8 cellular contexts compared by ENCODE assay signal in the genomic region with DNA sequence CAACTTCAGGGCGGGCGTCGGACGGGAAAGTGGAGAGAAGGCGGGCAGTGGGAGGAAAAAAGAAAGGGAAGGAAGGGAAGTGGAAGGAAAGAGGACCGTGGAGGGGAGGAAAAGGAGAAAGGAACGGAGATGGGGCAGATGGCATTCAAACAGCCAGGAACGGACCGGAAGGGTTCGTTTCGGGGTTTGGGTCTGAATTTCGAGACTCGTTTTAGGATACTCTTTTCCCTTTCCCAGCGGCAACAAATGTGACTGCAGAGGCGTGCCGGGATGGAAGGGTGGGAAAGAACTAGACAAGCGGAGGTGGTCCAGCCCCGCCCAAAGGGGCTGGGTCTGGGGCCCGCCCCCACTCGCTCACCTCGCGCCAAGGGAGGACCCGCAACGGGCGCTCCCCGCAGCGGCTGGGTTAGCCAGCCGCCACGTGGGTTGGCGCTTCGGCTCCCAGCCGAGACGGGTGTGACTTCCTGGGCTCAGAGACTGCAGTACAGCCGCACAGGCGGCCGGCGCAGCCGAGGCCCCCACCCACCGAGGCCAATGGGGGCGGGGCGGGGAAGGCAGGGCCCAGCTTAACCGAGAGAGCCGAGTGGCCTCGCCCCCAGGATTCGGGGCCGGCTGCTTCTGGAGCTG. TPM values are rescaled to one million over a fixed set of nuclear protein-coding genes. Genes with fewer than 3 reads are reported as not detected.
A peak's percentile ranks its signal among the peaks of the same experiment; 100 is the strongest.
DNase-seq lines count a peak whose midpoint lies in the region; ATAC-seq, FAIRE-seq and TF ChIP-seq lines count a peak whose summit lies in the region.

No MANE protein-coding gene starts in this region.

- no peak for TF ChIP-seq CTCF in mammary epithelial cell (conservative IDR thresholded peaks at IDR 0.05 in 1 of 2, IDR thresholded peaks at IDR 0.05 in 1 of 2; ENCODE audit: extremely low read depth in 1 of 2, insufficient read depth in 1 of 2, low read depth in 1 of 2, low read length in 2 of 2)
- TF ChIP-seq CTCF in D721Med (IDR thresholded peaks at IDR 0.05; ENCODE audit: insufficient read depth, missing control alignments) = no peak

- H2AFZ ChIP-seq in mammary epithelial cell (ENCODE audit: low read depth, low read length) = peak overlapping the region; percentile 98

- TSS peak; percentile 79 for BruUV-seq in mammary epithelial cell (replicated peaks; lab: Mats Ljungman, UMichigan)

- DNase-seq in GM04504 (ENCODE audit: low read depth) = peak; percentile 65
- peak; percentile 27 for DNase-seq in Jurkat, Clone E6-1 (ENCODE audit: low read depth, low spot score)
- DNase-seq in SJCRH30 = peak; percentile 96
- DNase-seq in mammary epithelial cell = peak; percentile 94
- peak; percentile 90 for DNase-seq in sciatic nerve (ENCODE audit: low spot score)
- DNase-seq in D721Med (ENCODE audit: insufficient read length, low spot score) = no peak

- WGBS in mammary epithelial cell (ENCODE audit: low coverage, missing lambda C conversion rate) = 1% methylated on average over 28 of the region's 46 CpGs

- CTCF ChIA-PET in mammary epithelial cell (lab: Charles Lee; ENCODE audit: low non-redundant PET) = interaction anchor here (0.6 kb wide), 1 partner anchor 90 kb away, joined by 6 read pairs; no protein-coding TSS in a partner anchor

- H3K27me3 ChIP-seq in SJCRH30 (no peaks in the 10 kb centered on the region), mammary epithelial cell (ENCODE audit: insufficient read depth, low read length) (no peaks in the 10 kb centered on the region), iPS-20b (ENCODE audit: insufficient read depth, low read length) (no peaks in the 10 kb centered on the region)

- intact Hi-C loops in mammary epithelial cell (cut with micrococcal nuclease) = loop anchor here (1.0 to 5.0 kb wide), 4 partner anchors 90 to 1067 kb away; no protein-coding TSS in a partner anchor
- intact Hi-C loops in sciatic nerve (cut with DNase I) = loop anchor here (5.0 kb wide), 1 partner anchor 827 kb away; no protein-coding TSS in a partner anchor

- H3K9ac ChIP-seq in mammary epithelial cell (ENCODE audit: insufficient read depth, low read length) = peak overlapping the region; percentile 93
- peak overlapping the region; percentile 91; the same call in 1 of the 2 replicates for H3K9ac ChIP-seq in iPS-20b (ENCODE audit: low read depth, low read length)

- peaks cover 11% of the 10 kb centered on the region for H3K4me1 ChIP-seq in SJCRH30
- peaks cover 28% of the 10 kb centered on the region for H3K4me1 ChIP-seq in mammary epithelial cell (ENCODE audit: insufficient read depth, low read length)
- peaks cover 28% of the 10 kb centered on the region for H3K4me1 ChIP-seq in iPS-20b (ENCODE audit: insufficient read depth, low read length)

- in situ Hi-C loops in mammary epithelial cell (cut with MboI; ENCODE audit: low sequenced_read_pairs in 2 of 2) = loop anchor here in 1 of 2 donors (10.0 to 25.0 kb wide), 2 partner anchors 829 to 1112 kb away; no protein-coding TSS in a partner anchor

- ATAC-seq in GM21576 (IDR thresholded peaks at IDR 0.05; ENCODE audit: unreplicated experiment) (peak; percentile 54), sciatic nerve (peak; percentile 76)

- dilution Hi-C loops in mammary epithelial cell (cut with HindIII; ENCODE audit: low sequenced_read_pairs) = no loop called here

- H3K9me3 ChIP-seq in SJCRH30 (replicated peaks) = no peaks in the 10 kb centered on the region
- no peaks in the 10 kb centered on the region for H3K9me3 ChIP-seq in mammary epithelial cell (replicated peaks; ENCODE audit: insufficient read depth, low read length)
- H3K9me3 ChIP-seq in iPS-20b (ENCODE audit: insufficient read depth, low read depth, low read length) = no peaks in the 10 kb centered on the region

- H3K4me3 ChIP-seq in Jurkat, Clone E6-1 (ENCODE audit: low read length) = peak overlapping the region; percentile 55
- H3K4me3 ChIP-seq in SJCRH30 = peak overlapping the region; percentile 75
- peak overlapping the region; percentile 59 to 68 (median 68) for H3K4me3 ChIP-seq in mammary epithelial cell (replicated peaks in 1 of 3; ENCODE audit: insufficient read depth in 1 of 3, low read depth in 2 of 3, low read length in 3 of 3)
- peak overlapping the region; percentile 82 for H3K4me3 ChIP-seq in iPS-20b (ENCODE audit: low read length)

- H3K79me2 ChIP-seq in mammary epithelial cell (ENCODE audit: insufficient read depth, low read length) = peaks cover 7% of the 10 kb centered on the region

- FAIRE-seq in D721Med (lab: Jason Lieb, UNC) = no peak

- peaks cover 3% of the 10 kb centered on the region; the same call in 1 of the 2 replicates for H3K36me3 ChIP-seq in SJCRH30
- no peaks in the 10 kb centered on the region for H3K36me3 ChIP-seq in mammary epithelial cell (ENCODE audit: insufficient read depth, low read length)
- H3K36me3 ChIP-seq in iPS-20b (ENCODE audit: insufficient read depth, low read depth, low read length) = peaks cover 17% of the 10 kb centered on the region

- peak overlapping the region; percentile 88 for H3K27ac ChIP-seq in SJCRH30
- H3K27ac ChIP-seq in mammary epithelial cell (ENCODE audit: insufficient read depth, low read depth, low read length) = peak overlapping the region; percentile 96
- H3K27ac ChIP-seq in iPS-20b (ENCODE audit: low read length) = peak overlapping the region; percentile 42

- H3K4me2 ChIP-seq in mammary epithelial cell (ENCODE audit: insufficient read depth, low read depth, low read length) = peak overlapping the region; percentile 100

- H4K20me1 ChIP-seq in mammary epithelial cell (ENCODE audit: insufficient read depth, low read length) = no peaks in the 10 kb centered on the region

RNA-seq across cellular contexts. Expression of a gene that starts 2.7 kb away (rescaled TPM):
- polyA plus RNA-seq in Jurkat, Clone E6-1 (2012; ENCODE audit: insufficient read depth, insufficient read length) = 1.6 TPM
- 157 TPM in 2 replicates for total RNA-seq in SJCRH30 (2014; rRNA removed; shearing (Covaris generic))
- total RNA-seq in mammary epithelial cell (100 to 1,000 TPM in 1 of 2 donors, 10 to 100 TPM in 1; 82.9 to 234 TPM), sciatic nerve (98.0 TPM)
- 28.7 TPM for polyA plus RNA-seq in mammary epithelial cell
- polyA minus RNA-seq in mammary epithelial cell = 73.9 TPM

Comparison
In these comparisons a context has a peak if more than half of its experiments do, and no peak if none do; other contexts are left out.
1. H3K27ac ChIP-seq: peak in every context shown above with its lines; median percentile 96 in mammary epithelial cell; 88 in SJCRH30; 42 in iPS-20b.